In genomic region chr2:6826081-6826913, GRCh38 we compare ENCODE assay signal across 8 cellular contexts. TPM values are rescaled to one million over a fixed set of nuclear protein-coding genes. Genes with fewer than 3 reads are reported as not detected.
DNase-seq lines count a peak whose midpoint lies in the region; ATAC-seq and TF ChIP-seq lines count a peak whose summit lies in the region.

No MANE protein-coding gene starts in this region.

- H3K27me3 ChIP-seq in CD4-positive, alpha-beta T cell (ENCODE audit: control insufficient read depth, insufficient read depth, low read length): no peaks in the 10 kb centered on the region
- no peaks in the 10 kb centered on the region for H3K27me3 ChIP-seq in NT2/D1 (ENCODE audit: insufficient read depth, insufficient read length)

- H3K9me3 Mint-ChIP-seq in CD4-positive, alpha-beta T cell: peaks cover 7% of the 10 kb centered on the region

- no peak overlapping the region for H3K27ac ChIP-seq in CD4-positive, alpha-beta T cell (ENCODE audit: low read depth, low read length)

- peaks cover 15% of the 10 kb centered on the region for H3K36me3 Mint-ChIP-seq in CD4-positive, alpha-beta T cell (ENCODE audit: low read depth)

- peak; percentile 86 for TF ChIP-seq CTCF in CD4-positive, alpha-beta T cell (IDR thresholded peaks at IDR 0.05)

- H3K27me3 Mint-ChIP-seq in CD4-positive, alpha-beta T cell: no peaks in the 10 kb centered on the region

- H3K4me3 Mint-ChIP-seq in CD4-positive, alpha-beta T cell: no peak overlapping the region

- peak; percentile 73 for ATAC-seq in CD4-positive, alpha-beta T cell (ENCODE audit: poor library complexity)
- ATAC-seq in GM18909 (IDR thresholded peaks at IDR 0.05; ENCODE audit: poor library complexity, unreplicated experiment) (peak; percentile 97), HG03097 (IDR thresholded peaks at IDR 0.05; ENCODE audit: low FRiP score, unreplicated experiment) (peak; percentile 93)

- no peak overlapping the region for H3K4me3 ChIP-seq in NT2/D1 (ENCODE audit: insufficient read length, low read depth)

- H3K36me3 ChIP-seq in NT2/D1 (ENCODE audit: insufficient read depth, insufficient read length, low read length): no peaks in the 10 kb centered on the region

- H3K27ac Mint-ChIP-seq in CD4-positive, alpha-beta T cell: no peak overlapping the region

- no peaks in the 10 kb centered on the region for H3K4me1 ChIP-seq in NT2/D1 (ENCODE audit: insufficient read depth, insufficient read length)

- H3K9me3 ChIP-seq in CD4-positive, alpha-beta T cell (ENCODE audit: control insufficient read depth, low read length): peaks cover 8% of the 10 kb centered on the region
- H3K9me3 ChIP-seq in NT2/D1 (ENCODE audit: insufficient read depth, low read length): peaks cover 9% of the 10 kb centered on the region

- H3K4me1 Mint-ChIP-seq in CD4-positive, alpha-beta T cell (ENCODE audit: low read depth): peaks cover 17% of the 10 kb centered on the region

- CTCF ChIA-PET in CD4-positive, alpha-beta T cell (lab: Charles Lee): interaction anchor here (0.6 kb wide), 1 partner anchor 70 kb away, joined by 3 read pairs; no protein-coding TSS in a partner anchor

- DNase-seq in CD4-positive, alpha-beta T cell: peak; percentile 8 to 48 (median 33)
- DNase-seq in NT2/D1 (ENCODE audit: low read depth, low spot score) (peak; percentile 62), activated T-cell treated with anti-CD3 and anti-CD28 coated beads for 48 hours (ENCODE audit: low read depth) (peak; percentile 31), globus pallidus (ENCODE audit: low spot score) (peak; percentile 7), NCI-H774 (lab: John Stamatoyannopoulos, UW) (no peak)
- peak; percentile 39 to 80 (median 43) for DNase-seq in stimulated activated CD4-positive, alpha-beta T cell treated with anti-CD3 and anti-CD28 coated beads, Interleukin-12 subunit alpha, Interleukin-12 subunit beta, amount 100 ng/mL, for 48 hours (ENCODE audit: low read depth in 2 of 3, low spot score in 1 of 3)

- no peak overlapping the region for H3K9ac ChIP-seq in NT2/D1 (ENCODE audit: insufficient read length, low read depth)

- intact Hi-C loops in CD4-positive, alpha-beta T cell (cut with DNase I, micrococcal nuclease): loop anchor here (1.0 to 5.0 kb wide), 4 partner anchors 40 to 219 kb away; partner anchors contain the start of gene CMPK2 (in 1 of the 2)

- POLR2A ChIA-PET in CD4-positive, alpha-beta T cell (lab: Charles Lee): no interaction called here

RNA-seq across cellular contexts. Expression of gene CMPK2, which starts 39.4 kb away (rescaled TPM):
- 1 to 10 TPM; 6.5 to 7.6 TPM for total RNA-seq in CD4-positive, alpha-beta T cell

RNA-seq across cellular contexts. Expression of gene RSAD2, which starts 51.3 kb away (rescaled TPM):
- 1 to 10 TPM; 3.9 to 4.6 TPM for total RNA-seq in CD4-positive, alpha-beta T cell
